7 cellular contexts compared by ENCODE assay signal in the genomic region with DNA sequence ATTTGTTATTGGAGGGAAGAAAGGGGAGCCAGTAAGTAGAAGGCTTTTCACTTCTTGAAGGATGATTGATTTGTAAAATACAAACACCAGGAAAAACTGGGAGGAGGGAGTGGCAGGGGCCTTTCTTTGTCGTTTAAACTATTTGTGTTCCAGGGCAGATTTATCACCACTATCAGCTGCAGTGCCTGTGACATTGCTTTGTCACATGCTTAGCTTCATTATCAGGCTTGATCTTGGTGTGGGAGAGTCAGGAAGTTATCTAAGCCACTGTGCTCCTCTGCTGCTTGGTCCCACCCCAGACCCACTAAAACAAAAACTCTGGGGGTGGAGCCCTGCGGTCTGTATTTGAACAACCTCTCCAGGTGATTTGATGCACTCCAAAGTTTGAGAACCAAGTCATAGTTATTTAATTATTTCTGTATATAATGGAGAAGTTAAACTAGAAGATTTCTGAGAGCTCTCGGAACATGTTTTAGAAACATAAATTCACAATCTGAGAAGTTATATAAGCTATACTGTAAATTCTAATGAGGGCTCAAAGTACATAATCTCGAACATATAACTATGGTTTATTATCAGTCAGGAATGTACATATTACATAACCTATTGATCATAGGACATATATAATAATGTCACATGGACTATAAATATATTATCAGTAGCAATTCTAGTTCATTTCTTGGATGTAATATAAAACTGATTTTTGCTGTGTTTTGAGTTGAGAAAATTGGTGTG.
DNase-seq lines count a peak whose midpoint lies in the region.

No MANE protein-coding gene starts in this region.

- peak; percentile 29 for DNase-seq in HT-29 (ENCODE audit: low spot score)
- peak; percentile 70 for DNase-seq in activated CD4-positive, alpha-beta T cell treated with anti-CD3 and anti-CD28 coated beads, Interleukin-2, amount 50 U/mL, for 1 hour
- peak; percentile 34 for DNase-seq in iPS-NIHi7 (ENCODE audit: extremely low spot score)
- peak; percentile 82 for DNase-seq in stimulated activated CD8-positive, alpha-beta memory T cell treated with anti-CD3 and anti-CD28 coated beads, Interleukin-4, amount 100 ng/mL, for 48 hours
- DNase-seq in NK-92 treated with Interleukin-12 subunit alpha and Interleukin-12 subunit beta, amount 100 ng/mL, for 24 hours (lab: John Stamatoyannopoulos, UW): no peak
- DNase-seq in RPMI8226: no peak
- DNase-seq in NCI-H524 (lab: John Stamatoyannopoulos, UW): no peak

Comparison
In these comparisons a context has a peak if more than half of its experiments do, and no peak if none do; other contexts are left out.
1. DNase-seq: peak in HT-29 (single experiment), activated CD4-positive, alpha-beta T cell treated with anti-CD3 and anti-CD28 coated beads, Interleukin-2, amount 50 U/mL, for 1 hour (single experiment), iPS-NIHi7 (single experiment) and stimulated activated CD8-positive, alpha-beta memory T cell treated with anti-CD3 and anti-CD28 coated beads, Interleukin-4, amount 100 ng/mL, for 48 hours (single experiment); none in NK-92 treated with Interleukin-12 subunit alpha and Interleukin-12 subunit beta, amount 100 ng/mL, for 24 hours (single experiment), RPMI8226 (single experiment) and NCI-H524 (0 of 2).